ENCODE assay signal across 8 cellular contexts in genomic region chr7:38222481-38223096, GRCh38. TPM values are rescaled to one million over a fixed set of nuclear protein-coding genes. Genes with fewer than 3 reads are reported as not detected.
DNase-seq lines count a peak whose midpoint lies in the region; ATAC-seq and FAIRE-seq lines count a peak whose summit lies in the region.

No MANE protein-coding gene starts in this region.

- no peaks in the 10 kb centered on the region for H3K9me3 ChIP-seq in naive thymus-derived CD4-positive, alpha-beta T cell (ENCODE audit: control insufficient read depth in 2 of 3, low read length in 3 of 3)

- H3K36me3 Mint-ChIP-seq in naive thymus-derived CD4-positive, alpha-beta T cell, result peaks cover 0 to 22% (median 15%) of the 10 kb centered on the region in 5 donors
- H3K36me3 Mint-ChIP-seq in activated T-cell treated with anti-CD3 and anti-CD28 coated beads, Interleukin-2, amount 50 U/mL, for 24 hours (ENCODE audit: low read depth), result peaks cover 62% of the 10 kb centered on the region

- peak overlapping the region in 5 of 9 donors; percentile 0 to 39 (median 13) for H3K27ac Mint-ChIP-seq in naive thymus-derived CD4-positive, alpha-beta T cell
- H3K27ac Mint-ChIP-seq in activated T-cell treated with anti-CD3 and anti-CD28 coated beads, Interleukin-2, amount 50 U/mL, for 24 hours, result no peak overlapping the region

- H3K4me3 Mint-ChIP-seq in naive thymus-derived CD4-positive, alpha-beta T cell, result peak overlapping the region in 1 of 10 donors; percentile 30
- no peak overlapping the region for H3K4me3 Mint-ChIP-seq in activated T-cell treated with anti-CD3 and anti-CD28 coated beads, Interleukin-2, amount 50 U/mL, for 24 hours

- ATAC-seq in esophagus mucosa (peak; percentile 73), HG03469 (IDR thresholded peaks at IDR 0.05; ENCODE audit: unreplicated experiment) (no peak)
- ATAC-seq in naive thymus-derived CD4-positive, alpha-beta T cell, result peak; percentile 80

- H3K4me1 ChIP-seq in naive thymus-derived CD4-positive, alpha-beta T cell (ENCODE audit: control insufficient read depth in 2 of 2, insufficient read depth in 2 of 2, low read length in 2 of 2), result peaks cover 0 to 70% of the 10 kb centered on the region in 2 donors

- peaks cover 9% of the 10 kb centered on the region for H3K36me3 ChIP-seq in H7 (replicated peaks; ENCODE audit: control insufficient read depth, insufficient read depth, low read length)
- H3K36me3 ChIP-seq in naive thymus-derived CD4-positive, alpha-beta T cell (ENCODE audit: control insufficient read depth in 2 of 3, insufficient read depth in 3 of 3, low read length in 3 of 3), result peaks cover 0 to 21% (median 3%) of the 10 kb centered on the region in 3 experiments

- DNase-seq in H7, result peak; percentile 22
- peak; percentile 21 for DNase-seq in NCI-H1092 (lab: John Stamatoyannopoulos, UW)
- DNase-seq in SKM-1 treated with dmso at 0.1 percent for 144 hours (lab: John Stamatoyannopoulos, UW; ENCODE audit: unreplicated experiment), result peak; percentile 46
- DNase-seq in naive thymus-derived CD4-positive, alpha-beta T cell, result peak in 7 of 9 donors; percentile 34 to 68 (median 61)
- DNase-seq in activated T-cell treated with anti-CD3 and anti-CD28 coated beads, Interleukin-2, amount 50 U/mL, for 24 hours, result no peak

- no peak overlapping the region for H3K4me3 ChIP-seq in H7 (ENCODE audit: insufficient read depth, low read depth, low read length)
- H3K4me3 ChIP-seq in naive thymus-derived CD4-positive, alpha-beta T cell (ENCODE audit: low read length), result no peak overlapping the region

- CTCF ChIA-PET in naive thymus-derived CD4-positive, alpha-beta T cell (lab: Charles Lee), result interaction anchor here (0.6 to 7.5 kb wide), 20 partner anchors 9 to 1719 kb away, joined by 3 to 64 read pairs (median 4); partner anchors contain the start of gene STARD3NL

- H3K27me3 Mint-ChIP-seq in naive thymus-derived CD4-positive, alpha-beta T cell, result no peaks in the 10 kb centered on the region
- H3K27me3 Mint-ChIP-seq in activated T-cell treated with anti-CD3 and anti-CD28 coated beads, Interleukin-2, amount 50 U/mL, for 24 hours, result no peaks in the 10 kb centered on the region

- H3K4me1 Mint-ChIP-seq in naive thymus-derived CD4-positive, alpha-beta T cell, result peaks cover 4 to 38% (median 7%) of the 10 kb centered on the region in 7 donors
- H3K4me1 Mint-ChIP-seq in activated T-cell treated with anti-CD3 and anti-CD28 coated beads, Interleukin-2, amount 50 U/mL, for 24 hours (ENCODE audit: low read depth), result peaks cover 36% of the 10 kb centered on the region

- POLR2A ChIA-PET in naive thymus-derived CD4-positive, alpha-beta T cell (lab: Charles Lee), result interaction anchor here (0.7 to 0.8 kb wide), 2 partner anchors 114 to 119 kb away, joined by 3 read pairs; no protein-coding TSS in a partner anchor

- H3K9me3 Mint-ChIP-seq in naive thymus-derived CD4-positive, alpha-beta T cell, result no peaks in the 10 kb centered on the region
- no peaks in the 10 kb centered on the region for H3K9me3 Mint-ChIP-seq in activated T-cell treated with anti-CD3 and anti-CD28 coated beads, Interleukin-2, amount 50 U/mL, for 24 hours

- no peak overlapping the region for H3K27ac ChIP-seq in naive thymus-derived CD4-positive, alpha-beta T cell (ENCODE audit: low read depth, low read length)

- intact Hi-C loops in naive thymus-derived CD4-positive, alpha-beta T cell (cut with micrococcal nuclease), result loop anchor here (1.0 to 5.0 kb wide), 6 partner anchors 7 to 305 kb away; partner anchors contain the start of genes SFRP4 (in 1 of the 2) and STARD3NL (in 1 of the 2)

- FAIRE-seq in G401.6 (lab: Jason Lieb, UNC), result peak; percentile 95

- no peaks in the 10 kb centered on the region for H3K27me3 ChIP-seq in H7 (ENCODE audit: control insufficient read depth, insufficient read depth, low read length)
- H3K27me3 ChIP-seq in naive thymus-derived CD4-positive, alpha-beta T cell (ENCODE audit: control insufficient read depth in 2 of 2, insufficient read depth in 2 of 2, low read length in 2 of 2), result no peaks in the 10 kb centered on the region

RNA-seq across cellular contexts. Expression of gene STARD3NL, which starts 44.5 kb away (rescaled TPM):
- total RNA-seq in H7 (2014; rRNA removed; shearing (Covaris generic)), result 65.0 and 66.0 TPM in 2 replicates
- total RNA-seq in esophagus mucosa, result 8.4 TPM
- 10 to 100 TPM in 4 of 5 experiments, 1 to 10 TPM in 1; 9.4 to 22.0 (median 12.2) TPM for total RNA-seq in naive thymus-derived CD4-positive, alpha-beta T cell
- 10 to 100 TPM; 25.3 to 26.9 TPM for polyA plus RNA-seq in naive thymus-derived CD4-positive, alpha-beta T cell
